Comparison of ENCODE assay signal across 1 cellular context in the genomic region with DNA sequence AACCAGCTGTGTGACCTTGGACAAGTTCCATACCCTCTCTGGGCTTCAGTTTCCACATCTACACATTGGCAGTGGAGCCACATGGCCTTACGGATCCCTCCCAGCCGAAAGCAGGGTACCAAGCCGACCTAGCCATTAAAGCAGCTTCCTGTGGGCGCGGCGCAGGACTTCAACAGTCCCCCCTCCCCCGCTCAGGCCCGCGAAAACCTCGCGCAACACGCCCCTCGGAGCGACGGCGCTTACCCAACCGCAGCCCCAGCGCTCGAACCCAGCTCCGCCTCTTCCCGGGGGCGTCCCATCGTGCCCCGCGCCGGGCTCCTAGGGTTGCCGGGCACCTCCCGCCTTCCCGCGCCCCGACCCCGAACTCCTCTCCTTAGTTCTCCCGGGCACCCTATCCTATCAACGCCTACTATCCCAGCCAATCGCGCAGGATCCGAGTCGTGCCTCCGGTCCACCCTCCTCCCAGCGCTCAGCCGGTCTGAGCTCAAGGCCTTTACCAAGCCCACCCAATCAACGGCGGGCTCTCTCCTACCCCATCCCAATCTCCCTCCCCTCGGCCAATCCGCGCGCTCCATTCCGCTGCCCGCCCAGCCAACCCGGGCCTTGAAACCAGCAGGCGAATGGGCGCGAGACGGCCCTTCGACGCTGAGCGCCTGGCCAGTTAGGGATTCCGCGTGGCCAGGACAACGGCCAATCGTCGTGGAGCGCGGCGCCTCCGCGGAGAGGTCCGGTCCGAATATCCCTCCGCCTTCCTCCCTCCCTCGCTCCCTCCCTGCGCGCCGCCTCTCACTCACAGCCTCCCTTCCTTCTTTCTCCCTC.
TF ChIP-seq lines count a peak whose summit lies in the region.

A gene (plus strand): TSS at position 767 of the 819 bp plus-strand sequence. CDS start 326 bp downstream, outside the sequence.

TF ChIP-seq in H1, 55 proteins besides CTCF, POLR2A, EP300 and RAD21:
- TF ChIP-seq SP2 (IDR thresholded peaks at IDR 0.05; ENCODE audit: low read length): peak; percentile 30; the same call in 1 of the 2 replicates
- TF ChIP-seq SIN3A (conservative IDR thresholded peaks at IDR 0.05 in 1 of 2, IDR thresholded peaks at IDR 0.05 in 1 of 2; ENCODE audit: low read depth in 1 of 2, low read length in 2 of 2): peak in 1 of 2 experiments; percentile 88; a peak in 1 of 4 replicates
- TF ChIP-seq TAF7 (optimal IDR thresholded peaks at IDR 0.05; ENCODE audit: borderline replicate concordance, low read depth, low read length): no peak
- peak; percentile 67; the same call in 1 of the 2 replicates for TF ChIP-seq TEAD4 (IDR thresholded peaks at IDR 0.05; ENCODE audit: low read depth, low read length)
- TF ChIP-seq HDAC6 (IDR thresholded peaks at IDR 0.05; ENCODE audit: low read depth, low read length): no peak
- TF ChIP-seq, protein P1, sequence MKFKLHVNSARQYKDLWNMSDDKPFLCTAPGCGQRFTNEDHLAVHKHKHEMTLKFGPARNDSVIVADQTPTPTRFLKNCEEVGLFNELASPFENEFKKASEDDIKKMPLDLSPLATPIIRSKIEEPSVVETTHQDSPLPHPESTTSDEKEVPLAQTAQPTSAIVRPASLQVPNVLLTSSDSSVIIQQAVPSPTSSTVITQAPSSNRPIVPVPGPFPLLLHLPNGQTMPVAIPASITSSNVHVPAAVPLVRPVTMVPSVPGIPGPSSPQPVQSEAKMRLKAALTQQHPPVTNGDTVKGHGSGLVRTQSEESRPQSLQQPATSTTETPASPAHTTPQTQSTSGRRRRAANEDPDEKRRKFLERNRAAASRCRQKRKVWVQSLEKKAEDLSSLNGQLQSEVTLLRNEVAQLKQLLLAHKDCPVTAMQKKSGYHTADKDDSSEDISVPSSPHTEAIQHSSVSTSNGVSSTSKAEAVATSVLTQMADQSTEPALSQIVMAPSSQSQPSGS (IDR thresholded peaks at IDR 0.05; ENCODE audit: low read length): peak; percentile 75; the same call in 1 of the 2 replicates
- TF ChIP-seq, protein P2, sequence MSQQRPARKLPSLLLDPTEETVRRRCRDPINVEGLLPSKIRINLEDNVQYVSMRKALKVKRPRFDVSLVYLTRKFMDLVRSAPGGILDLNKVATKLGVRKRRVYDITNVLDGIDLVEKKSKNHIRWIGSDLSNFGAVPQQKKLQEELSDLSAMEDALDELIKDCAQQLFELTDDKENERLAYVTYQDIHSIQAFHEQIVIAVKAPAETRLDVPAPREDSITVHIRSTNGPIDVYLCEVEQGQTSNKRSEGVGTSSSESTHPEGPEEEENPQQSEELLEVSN (IDR thresholded peaks at IDR 0.05): peak; percentile 99
- TF ChIP-seq CTBP2 (IDR thresholded peaks at IDR 0.05; ENCODE audit: borderline replicate concordance, insufficient read depth, insufficient read length, low read length): no peak
- TF ChIP-seq BACH1 (IDR thresholded peaks at IDR 0.05; ENCODE audit: low read length): peak; percentile 78
- peak; percentile 86; the same call in 1 of the 2 replicates for TF ChIP-seq POLR2AphosphoS5 (IDR thresholded peaks at IDR 0.05; ENCODE audit: low read depth, low read length)
- TF ChIP-seq ZNF274 (IDR thresholded peaks at IDR 0.05; ENCODE audit: borderline replicate concordance, extremely low read depth, low read length): no peak
- TF ChIP-seq JUND (IDR thresholded peaks at IDR 0.05; ENCODE audit: low read length): 0 out of 2 replicates have a peak, but pooled peaks have one; percentile 8
- no peak; the same call in 1 of the 2 replicates for TF ChIP-seq RBBP5 (IDR thresholded peaks at IDR 0.05; ENCODE audit: borderline replicate concordance, low read depth, low read length)
- TF ChIP-seq CBX8 (IDR thresholded peaks at IDR 0.05; ENCODE audit: borderline replicate concordance, low read depth, low read length): no peak
- peak; percentile 78; the same call in 1 of the 2 replicates for TF ChIP-seq EGR1 (IDR thresholded peaks at IDR 0.05; ENCODE audit: borderline replicate concordance, low read depth, low read length)
- peak in 1 of 2 experiments; percentile 15; a peak in 1 of 4 replicates for TF ChIP-seq HDAC2 (IDR thresholded peaks at IDR 0.05; ENCODE audit: borderline replicate concordance in 1 of 2, low read depth in 2 of 2, low read length in 2 of 2)
- peak; percentile 88 for TF ChIP-seq TBP (IDR thresholded peaks at IDR 0.05; ENCODE audit: low read depth, low read length)
- TF ChIP-seq, protein P3, sequence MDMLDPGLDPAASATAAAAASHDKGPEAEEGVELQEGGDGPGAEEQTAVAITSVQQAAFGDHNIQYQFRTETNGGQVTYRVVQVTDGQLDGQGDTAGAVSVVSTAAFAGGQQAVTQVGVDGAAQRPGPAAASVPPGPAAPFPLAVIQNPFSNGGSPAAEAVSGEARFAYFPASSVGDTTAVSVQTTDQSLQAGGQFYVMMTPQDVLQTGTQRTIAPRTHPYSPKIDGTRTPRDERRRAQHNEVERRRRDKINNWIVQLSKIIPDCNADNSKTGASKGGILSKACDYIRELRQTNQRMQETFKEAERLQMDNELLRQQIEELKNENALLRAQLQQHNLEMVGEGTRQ (IDR thresholded peaks at IDR 0.05; ENCODE audit: low read length): peak; percentile 42
- TF ChIP-seq GTF2F1 (IDR thresholded peaks at IDR 0.05; ENCODE audit: borderline replicate concordance, low read depth, low read length): 0 out of 2 replicates have a peak, but pooled peaks have one; percentile 36
- peak; percentile 28 for TF ChIP-seq KDM4A (IDR thresholded peaks at IDR 0.05; ENCODE audit: low read depth, low read length, severe bottlenecking)
- peak; percentile 58; the same call in 1 of the 2 replicates for TF ChIP-seq CEBPB (IDR thresholded peaks at IDR 0.05; ENCODE audit: low read depth, low read length)
- TF ChIP-seq SIRT6 (IDR thresholded peaks at IDR 0.05; ENCODE audit: low read length): no peak
- TF ChIP-seq NANOG (IDR thresholded peaks at IDR 0.05; ENCODE audit: insufficient read depth, low read depth, low read length, poor library complexity, severe bottlenecking): peak; percentile 37
- TF ChIP-seq ASH2L (IDR thresholded peaks at IDR 0.05; ENCODE audit: low read length): peak; percentile 64
- TF ChIP-seq, protein P4, sequence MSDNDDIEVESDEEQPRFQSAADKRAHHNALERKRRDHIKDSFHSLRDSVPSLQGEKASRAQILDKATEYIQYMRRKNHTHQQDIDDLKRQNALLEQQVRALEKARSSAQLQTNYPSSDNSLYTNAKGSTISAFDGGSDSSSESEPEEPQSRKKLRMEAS (IDR thresholded peaks at IDR 0.05): peak; percentile 99
- no peak for TF ChIP-seq SAP30 (IDR thresholded peaks at IDR 0.05; ENCODE audit: insufficient read depth, insufficient replicate concordance, low read length)
- no peak for TF ChIP-seq NRF1 (IDR thresholded peaks at IDR 0.05; ENCODE audit: low read depth, low read length)
- TF ChIP-seq KDM5A (IDR thresholded peaks at IDR 0.05; ENCODE audit: low read length): peak; percentile 27; the same call in 1 of the 2 replicates
- TF ChIP-seq TAF1 (IDR thresholded peaks at IDR 0.05; ENCODE audit: low read depth, low read length): peak; percentile 95; the same call in 1 of the 2 replicates
- peak; percentile 77 for TF ChIP-seq CREB1 (IDR thresholded peaks at IDR 0.05)
- TF ChIP-seq CHD2 (IDR thresholded peaks at IDR 0.05; ENCODE audit: low read length): peak; percentile 95
- TF ChIP-seq PHF8 (conservative IDR thresholded peaks at IDR 0.05; ENCODE audit: low read depth, low read length): peak; percentile 68; the same call in 1 of the 2 replicates
- no peak for TF ChIP-seq SP4 (IDR thresholded peaks at IDR 0.05; ENCODE audit: low read length)
- TF ChIP-seq KDM1A (IDR thresholded peaks at IDR 0.05; ENCODE audit: borderline replicate concordance, low read length): 0 out of 2 replicates have a peak, but pooled peaks have one; percentile 13
- peak; percentile 97 for TF ChIP-seq SP1 (IDR thresholded peaks at IDR 0.05; ENCODE audit: low read depth, low read length)
- TF ChIP-seq FOSL1 (IDR thresholded peaks at IDR 0.05; ENCODE audit: insufficient read depth, low read depth, low read length): no peak
- TF ChIP-seq TCF12 (IDR thresholded peaks at IDR 0.05; ENCODE audit: low read depth, low read length): 0 out of 2 replicates have a peak, but pooled peaks have one; percentile 2
